ENCODE assay signal across 1 cellular context in the genomic region with DNA sequence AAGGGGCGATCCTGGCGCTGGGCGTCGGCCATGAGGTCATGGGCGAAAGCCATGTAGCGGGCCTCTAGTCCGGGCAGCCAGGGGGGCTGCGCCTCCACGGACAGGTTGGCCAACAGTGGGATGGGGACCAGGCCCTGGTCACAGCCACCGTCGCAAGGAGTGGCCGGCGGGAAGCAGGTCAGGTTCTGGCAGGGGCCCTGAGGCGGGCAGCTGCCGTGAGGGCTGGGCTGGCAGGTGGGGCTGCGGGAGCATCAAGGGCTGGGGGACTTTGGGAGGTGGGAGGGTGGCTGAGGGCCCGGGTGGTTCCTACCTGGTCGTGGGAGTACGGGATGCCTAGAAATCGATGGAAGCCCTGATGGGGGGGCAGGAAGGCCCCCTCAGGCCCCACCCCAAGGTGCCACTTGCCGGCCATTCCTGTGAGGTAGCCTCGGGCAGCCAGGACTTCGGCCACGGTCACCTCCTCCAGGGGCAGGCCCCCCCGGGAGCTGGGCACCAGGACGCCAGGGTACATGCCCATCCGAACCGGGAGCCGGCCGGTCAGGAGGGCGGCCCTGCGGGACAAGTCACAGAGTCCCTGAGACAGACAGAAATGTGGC.
TF ChIP-seq lines count a peak whose summit lies in the region.

No MANE protein-coding gene starts in this region.

TF ChIP-seq in K562, 482 proteins besides CTCF, POLR2A, EP300 and RAD21:
- no peak for TF ChIP-seq ZNF282 (CRISPR knock-in tag; IDR thresholded peaks at IDR 0.05)
- no peak for TF ChIP-seq PCBP1 (IDR thresholded peaks at IDR 0.05; ENCODE audit: low read depth, low read length, poor library complexity, severe bottlenecking)
- TF ChIP-seq RCOR1 (IDR thresholded peaks at IDR 0.05; ENCODE audit: borderline replicate concordance in 1 of 2, low read depth in 2 of 2, low read length in 2 of 2) = no peak
- no peak for TF ChIP-seq TEAD4 (IDR thresholded peaks at IDR 0.05; ENCODE audit: low read length)
- no peak for TF ChIP-seq TEAD4 (CRISPR knock-in tag; IDR thresholded peaks at IDR 0.05; ENCODE audit: borderline replicate concordance)
- no peak for TF ChIP-seq ASH1L (IDR thresholded peaks at IDR 0.05; ENCODE audit: borderline replicate concordance, low read depth, partially characterized antibody)
- TF ChIP-seq, protein P1, sequence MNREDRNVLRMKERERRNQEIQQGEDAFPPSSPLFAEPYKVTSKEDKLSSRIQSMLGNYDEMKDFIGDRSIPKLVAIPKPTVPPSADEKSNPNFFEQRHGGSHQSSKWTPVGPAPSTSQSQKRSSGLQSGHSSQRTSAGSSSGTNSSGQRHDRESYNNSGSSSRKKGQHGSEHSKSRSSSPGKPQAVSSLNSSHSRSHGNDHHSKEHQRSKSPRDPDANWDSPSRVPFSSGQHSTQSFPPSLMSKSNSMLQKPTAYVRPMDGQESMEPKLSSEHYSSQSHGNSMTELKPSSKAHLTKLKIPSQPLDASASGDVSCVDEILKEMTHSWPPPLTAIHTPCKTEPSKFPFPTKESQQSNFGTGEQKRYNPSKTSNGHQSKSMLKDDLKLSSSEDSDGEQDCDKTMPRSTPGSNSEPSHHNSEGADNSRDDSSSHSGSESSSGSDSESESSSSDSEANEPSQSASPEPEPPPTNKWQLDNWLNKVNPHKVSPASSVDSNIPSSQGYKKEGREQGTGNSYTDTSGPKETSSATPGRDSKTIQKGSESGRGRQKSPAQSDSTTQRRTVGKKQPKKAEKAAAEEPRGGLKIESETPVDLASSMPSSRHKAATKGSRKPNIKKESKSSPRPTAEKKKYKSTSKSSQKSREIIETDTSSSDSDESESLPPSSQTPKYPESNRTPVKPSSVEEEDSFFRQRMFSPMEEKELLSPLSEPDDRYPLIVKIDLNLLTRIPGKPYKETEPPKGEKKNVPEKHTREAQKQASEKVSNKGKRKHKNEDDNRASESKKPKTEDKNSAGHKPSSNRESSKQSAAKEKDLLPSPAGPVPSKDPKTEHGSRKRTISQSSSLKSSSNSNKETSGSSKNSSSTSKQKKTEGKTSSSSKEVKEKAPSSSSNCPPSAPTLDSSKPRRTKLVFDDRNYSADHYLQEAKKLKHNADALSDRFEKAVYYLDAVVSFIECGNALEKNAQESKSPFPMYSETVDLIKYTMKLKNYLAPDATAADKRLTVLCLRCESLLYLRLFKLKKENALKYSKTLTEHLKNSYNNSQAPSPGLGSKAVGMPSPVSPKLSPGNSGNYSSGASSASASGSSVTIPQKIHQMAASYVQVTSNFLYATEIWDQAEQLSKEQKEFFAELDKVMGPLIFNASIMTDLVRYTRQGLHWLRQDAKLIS (CRISPR knock-in tag; IDR thresholded peaks at IDR 0.05) = no peak
- TF ChIP-seq, protein P2, sequence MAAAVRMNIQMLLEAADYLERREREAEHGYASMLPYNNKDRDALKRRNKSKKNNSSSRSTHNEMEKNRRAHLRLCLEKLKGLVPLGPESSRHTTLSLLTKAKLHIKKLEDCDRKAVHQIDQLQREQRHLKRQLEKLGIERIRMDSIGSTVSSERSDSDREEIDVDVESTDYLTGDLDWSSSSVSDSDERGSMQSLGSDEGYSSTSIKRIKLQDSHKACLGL (CRISPR knock-in tag; IDR thresholded peaks at IDR 0.05; ENCODE audit: borderline replicate concordance, poor library complexity, severe bottlenecking) = no peak
- TF ChIP-seq, protein P3, sequence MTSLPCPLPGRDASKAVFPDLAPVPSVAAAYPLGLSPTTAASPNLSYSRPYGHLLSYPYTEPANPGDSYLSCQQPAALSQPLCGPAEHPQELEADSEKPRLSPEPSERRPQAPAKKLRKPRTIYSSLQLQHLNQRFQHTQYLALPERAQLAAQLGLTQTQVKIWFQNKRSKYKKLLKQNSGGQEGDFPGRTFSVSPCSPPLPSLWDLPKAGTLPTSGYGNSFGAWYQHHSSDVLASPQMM (CRISPR knock-in tag; IDR thresholded peaks at IDR 0.05) = no peak
- TF ChIP-seq ZNF143 (CRISPR knock-in tag; IDR thresholded peaks at IDR 0.05) = no peak
- TF ChIP-seq, protein P4, sequence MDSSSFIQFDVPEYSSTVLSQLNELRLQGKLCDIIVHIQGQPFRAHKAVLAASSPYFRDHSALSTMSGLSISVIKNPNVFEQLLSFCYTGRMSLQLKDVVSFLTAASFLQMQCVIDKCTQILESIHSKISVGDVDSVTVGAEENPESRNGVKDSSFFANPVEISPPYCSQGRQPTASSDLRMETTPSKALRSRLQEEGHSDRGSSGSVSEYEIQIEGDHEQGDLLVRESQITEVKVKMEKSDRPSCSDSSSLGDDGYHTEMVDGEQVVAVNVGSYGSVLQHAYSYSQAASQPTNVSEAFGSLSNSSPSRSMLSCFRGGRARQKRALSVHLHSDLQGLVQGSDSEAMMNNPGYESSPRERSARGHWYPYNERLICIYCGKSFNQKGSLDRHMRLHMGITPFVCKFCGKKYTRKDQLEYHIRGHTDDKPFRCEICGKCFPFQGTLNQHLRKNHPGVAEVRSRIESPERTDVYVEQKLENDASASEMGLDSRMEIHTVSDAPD (CRISPR knock-in tag; IDR thresholded peaks at IDR 0.05) = no peak
